In genomic region chr17:70102531-70102930, GRCh38 we compare ENCODE assay signal across 26 cellular contexts. TPM values are rescaled to one million over a fixed set of nuclear protein-coding genes. Genes with fewer than 3 reads are reported as not detected.
"Had no signal": no experiment of that assay in that cellular context is flagged by ENCODE, and none has a peak within 500 bp of the region (broad histone marks: within the 10 kb centered on the region; RNA-seq: fewer than 3 reads in every experiment).

No MANE protein-coding gene starts in this region.

- ATAC-seq: activated naive CD4-positive, alpha-beta T cell treated with anti-CD3 and anti-CD28 coated beads, Interleukin-2, amount 50 U/mL, for 72 hours; activated naive CD8-positive, alpha-beta T cell treated with anti-CD3 and anti-CD28 coated beads, Interleukin-2, amount 50 U/mL, for 24 hours; activated T-cell treated with anti-CD3 and anti-CD28 coated beads, Interleukin-2, amount 50 U/mL, for 4 hours; body of pancreas had no signal

- H3K36me3 ChIP-seq: ascending aorta had no signal

- H3K4me1 ChIP-seq: ascending aorta had no signal

- H2AFZ ChIP-seq: PC-9 had no signal

- H3K27me3 ChIP-seq: ascending aorta, body of pancreas had no signal

- H3K4me2 ChIP-seq: PC-9 had no signal

- DNase-seq: activated B cell treated with CpG ODN at 0.5 μM for 24 hours; activated CD4-positive, alpha-beta memory T cell treated with anti-CD3 and anti-CD28 coated beads for 36 hours; activated CD4-positive, alpha-beta T cell treated with anti-CD3 and anti-CD28 coated beads, Interleukin-2, amount 10 ng/mL, durations not matched to agents 7 days and 5 days; activated CD8-positive, alpha-beta memory T cell treated with anti-CD3 and anti-CD28 coated beads for 24 hours; activated effector memory CD4-positive, alpha-beta T cell treated with anti-CD3 and anti-CD28 coated beads, Interleukin-2, amount 50 U/mL, for 16 hours; activated naive CD4-positive, alpha-beta T cell treated with Interleukin-2 at 50 U/mL for 16 hours; activated naive CD8-positive, alpha-beta T cell treated with anti-CD3 and anti-CD28 coated beads, Interleukin-2, amount 50 U/mL, for 24 hours; activated T-cell treated with anti-CD3 and anti-CD28 coated beads, Interleukin-2, amount 50 U/mL, for 4 hours; amniotic stem cell; body of pancreas; KG1; MV-4-11; NCI-H1092 treated with DMSO at 0.1 percent for 48 hours; NCI-H1436; NCI-H1694 treated with DMSO at 0.1 percent for 48 hours; NCI-H2029 treated with DMSO at 0.1 percent for 48 hours; NCI-H345; NCI-H510A; NCI-H526 treated with DMSO at 0.1 percent for 48 hours; PC-9; SHP77 treated with DMSO at 0.1 percent for 48 hours had no signal

- H3K27ac ChIP-seq: ascending aorta, body of pancreas, PC-9 had no signal

- H3K4me3 ChIP-seq: ascending aorta, body of pancreas, PC-9 had no signal

- H3K9me3 ChIP-seq: ascending aorta, body of pancreas had no signal

- FAIRE-seq: bronchial epithelial cell had no signal

RNA-seq across cellular contexts. Expression of gene KCNJ16, which starts 27.5 kb away (rescaled TPM):
- total RNA-seq: activated B cell treated with CpG ODN at 0.5 μM for 24 hours; activated CD4-positive, alpha-beta memory T cell treated with anti-CD3 and anti-CD28 coated beads for 36 hours; activated CD4-positive, alpha-beta T cell treated with anti-CD3 and anti-CD28 coated beads, Interleukin-2, amount 10 ng/mL, durations not matched to agents 7 days and 5 days; activated naive CD4-positive, alpha-beta T cell treated with anti-CD3 and anti-CD28 coated beads, Interleukin-2, amount 50 U/mL, for 72 hours; activated T-cell treated with anti-CD3 and anti-CD28 coated beads, Interleukin-2, amount 50 U/mL, for 4 hours; ascending aorta; bronchial epithelial cell; LHCN-M2; M059J; PC-9 had no signal
